In genomic region chr10:67794909-67795460, GRCh38 we compare ENCODE assay signal across 21 cellular contexts. TPM values are rescaled to one million over a fixed set of nuclear protein-coding genes. Genes with fewer than 3 reads are reported as not detected.
DNase-seq lines count a peak whose midpoint lies in the region; ATAC-seq and TF ChIP-seq lines count a peak whose summit lies in the region.
"Had no signal": no experiment of that assay in that cellular context is flagged by ENCODE, and none has a peak within 500 bp of the region (broad histone marks: within the 10 kb centered on the region; RNA-seq: fewer than 3 reads in every experiment).

No MANE protein-coding gene starts in this region.

- BruUV-seq in A673 (replicated peaks; lab: Mats Ljungman, UMichigan), result no TSS peak

- no peak overlapping the region for H3K4me3 Mint-ChIP-seq in T-helper 17 cell
- H3K4me3 Mint-ChIP-seq in CD4-positive, alpha-beta memory T cell, result no peak overlapping the region
- H3K4me3 Mint-ChIP-seq: CD4-positive, CD25-positive, alpha-beta regulatory T cell had no signal

- ATAC-seq in T-helper 17 cell, result no peak
- ATAC-seq: SK-N-SH treated with all-trans-retinoic acid at 6 μM for 48 hours had no signal

- H3K27me3 Mint-ChIP-seq in T-helper 17 cell, result no peaks in the 10 kb centered on the region
- no peaks in the 10 kb centered on the region for H3K27me3 Mint-ChIP-seq in CD4-positive, alpha-beta memory T cell

- H3K9me3 ChIP-seq in A673 (ENCODE audit: low read depth, low read length, poor library complexity, severe bottlenecking) (no peaks in the 10 kb centered on the region), HEK293 (ENCODE audit: control insufficient read depth, insufficient read depth, low read depth, low read length) (no peaks in the 10 kb centered on the region), T-helper 17 cell (ENCODE audit: control insufficient read depth, low read length, poor library complexity, severe bottlenecking) (no peaks in the 10 kb centered on the region)
- H3K9me3 ChIP-seq in CD4-positive, alpha-beta memory T cell (ENCODE audit: control insufficient read depth in 1 of 2, low read length in 2 of 2), result no peaks in the 10 kb centered on the region
- H3K9me3 ChIP-seq: BE2C had no signal

- TF ChIP-seq CTCF in A673 (conservative IDR thresholded peaks at IDR 0.05; ENCODE audit: low read depth, low read length) (no peak), HEK293 (tag by site-specific recombination; IDR thresholded peaks at IDR 0.05) (no peak), fibroblast of villous mesenchyme (IDR thresholded peaks at IDR 0.05; ENCODE audit: insufficient read depth, low read depth, low read length) (no peak), foreskin fibroblast (IDR thresholded peaks at IDR 0.05; ENCODE audit: low read depth, low read length) (no peak)

- peak overlapping the region; percentile 68 for H3K27ac ChIP-seq in A673 (ENCODE audit: low read depth, low read length, poor library complexity, severe bottlenecking)
- H3K27ac ChIP-seq in HEK293 (ENCODE audit: extremely low read depth, low read depth, low read length), result no peak overlapping the region
- no peak overlapping the region for H3K27ac ChIP-seq in CD4-positive, alpha-beta memory T cell (ENCODE audit: low read depth, low read length)

- H3K4me1 ChIP-seq in A673 (ENCODE audit: insufficient read depth, low read length, poor library complexity, severe bottlenecking) (peaks cover 62% of the 10 kb centered on the region), HEK293 (ENCODE audit: control insufficient read depth, insufficient read depth, low read length) (no peaks in the 10 kb centered on the region)
- H3K4me1 ChIP-seq in CD4-positive, alpha-beta memory T cell (ENCODE audit: insufficient read depth, low read length), result peaks cover 12% of the 10 kb centered on the region
- H3K4me1 ChIP-seq: BE2C had no signal

- H3K9me3 Mint-ChIP-seq in CD4-positive, alpha-beta memory T cell, result no peaks in the 10 kb centered on the region
- H3K9me3 Mint-ChIP-seq: CD4-positive, CD25-positive, alpha-beta regulatory T cell had no signal

- CTCF ChIA-PET in A673 (lab: Charles Lee) (no interaction called here), HEK293 (lab: Yijun Ruan, JAX) (interaction anchor here (0.6 kb wide), 1 partner anchor 15 kb away, joined by 3 read pairs; no protein-coding TSS in a partner anchor)
- CTCF ChIA-PET in CD4-positive, alpha-beta memory T cell (lab: Charles Lee; ENCODE audit: partially characterized antibody), result interaction anchor here (0.6 to 2.5 kb wide), 4 partner anchors 10 to 707 kb away, joined by 3 to 9 read pairs (median 5); no protein-coding TSS in a partner anchor

- POLR2A ChIA-PET in A673 (lab: Charles Lee; ENCODE audit: low non-redundant PET) (no interaction called here), HEK293 (lab: Yijun Ruan, JAX) (interaction anchor here (0.6 kb wide), 1 partner anchor 19 kb away, joined by 4 read pairs; no protein-coding TSS in a partner anchor)
- POLR2A ChIA-PET in CD4-positive, alpha-beta memory T cell (lab: Charles Lee; ENCODE audit: partially characterized antibody), result no interaction called here

- intact Hi-C loops in A673 (cut with micrococcal nuclease; ENCODE audit: unreplicated experiment), result loop anchor here (5.0 kb wide), 1 partner anchor 37 kb away; no protein-coding TSS in a partner anchor
- intact Hi-C loops in CD4-positive, alpha-beta memory T cell (cut with micrococcal nuclease), result no loop called here

- H3K27me3 ChIP-seq in A673 (replicated peaks; ENCODE audit: insufficient read depth, low read depth, low read length, poor library complexity), result no peaks in the 10 kb centered on the region
- no peaks in the 10 kb centered on the region for H3K27me3 ChIP-seq in CD4-positive, alpha-beta memory T cell (ENCODE audit: insufficient read depth, low read length)
- H3K27me3 ChIP-seq: BE2C had no signal

- DNase-seq in A673 (ENCODE audit: low spot score) (peak; percentile 79), T-helper 17 cell (no peak), fibroblast of villous mesenchyme (ENCODE audit: low read depth) (peak; percentile 2), foreskin fibroblast (no peak), midbrain (lab: John Stamatoyannopoulos, UW) (no peak), HuH-7.5 (ENCODE audit: low spot score) (no peak)
- DNase-seq in CD4-positive, alpha-beta memory T cell, result no peak
- DNase-seq: BE2C; CD4-positive, CD25-positive, alpha-beta regulatory T cell; DMS153; GDM1; HCEC 1CT; MM.1S; NCI-H1092 treated with DMSO at 0.1 percent for 48 hours; NCI-H146; NCI-H2029 treated with DMSO at 0.1 percent for 48 hours; NCI-H2171; NCI-H526; SHP77 had no signal

- H3K36me3 ChIP-seq in A673 (ENCODE audit: insufficient read depth, low read length, poor library complexity, severe bottlenecking) (peaks cover under 1% of the 10 kb centered on the region), HEK293 (ENCODE audit: control insufficient read depth in 2 of 2, insufficient read depth in 1 of 2, low read length in 2 of 2) (no peaks in the 10 kb centered on the region)
- no peaks in the 10 kb centered on the region for H3K36me3 ChIP-seq in CD4-positive, alpha-beta memory T cell (ENCODE audit: insufficient read depth, low read length)
- H3K36me3 ChIP-seq: BE2C had no signal

- no peaks in the 10 kb centered on the region for H3K36me3 Mint-ChIP-seq in T-helper 17 cell (ENCODE audit: low read depth)
- no peaks in the 10 kb centered on the region for H3K36me3 Mint-ChIP-seq in CD4-positive, alpha-beta memory T cell
- H3K36me3 Mint-ChIP-seq: CD4-positive, CD25-positive, alpha-beta regulatory T cell had no signal

- peak overlapping the region; percentile 27 for H3K27ac Mint-ChIP-seq in T-helper 17 cell
- H3K27ac Mint-ChIP-seq in CD4-positive, alpha-beta memory T cell, result no peak overlapping the region
- H3K27ac Mint-ChIP-seq: CD4-positive, CD25-positive, alpha-beta regulatory T cell had no signal

- H3K4me3 ChIP-seq in A673 (ENCODE audit: low read depth, low read length, poor library complexity, severe bottlenecking) (no peak overlapping the region), HEK293 (ENCODE audit: low read depth, low read length) (no peak overlapping the region), fibroblast of villous mesenchyme (ENCODE audit: low read depth, low read length) (no peak overlapping the region), foreskin fibroblast (ENCODE audit: low read depth in 1 of 2, low read length in 2 of 2) (no peak overlapping the region)
- no peak overlapping the region for H3K4me3 ChIP-seq in CD4-positive, alpha-beta memory T cell (ENCODE audit: low read length in 2 of 2)

- H3K4me1 Mint-ChIP-seq in T-helper 17 cell, result peaks cover 9% of the 10 kb centered on the region
- peaks cover 5 to 14% (median 8%) of the 10 kb centered on the region in 4 donors for H3K4me1 Mint-ChIP-seq in CD4-positive, alpha-beta memory T cell

TF ChIP-seq in HEK293, 187 proteins besides CTCF, POLR2A, EP300 and RAD21:
- peak; percentile 71 for TF ChIP-seq PRDM10 (tag by site-specific recombination; IDR thresholded peaks at IDR 0.05)
- peak; percentile 81 for TF ChIP-seq WT1 (tag by site-specific recombination; IDR thresholded peaks at IDR 0.05)
- peak; percentile 16; the same call in 1 of the 2 replicates for TF ChIP-seq SP7 (tag by site-specific recombination; IDR thresholded peaks at IDR 0.05)
- TF ChIP-seq ZNF146 (tag by site-specific recombination; IDR thresholded peaks at IDR 0.05), result no peak
- TF ChIP-seq ZIC2 (tag by site-specific recombination; IDR thresholded peaks at IDR 0.05), result peak; percentile 35; the same call in 1 of the 2 replicates

RNA-seq across cellular contexts. Expression of gene DNAJC12, which starts 43.0 kb away (rescaled TPM):
- total RNA-seq in A673 (2021) (147 and 182 TPM in 2 replicates), T-helper 17 cell (not detected), fibroblast of villous mesenchyme (1.3 TPM in 2 replicates)
- not detected for total RNA-seq in CD4-positive, alpha-beta memory T cell
- polyA plus RNA-seq in CD4-positive, alpha-beta memory T cell, result under 1 TPM in 1 of 2 donors, not detected in 1; 0.22 TPM
- total RNA-seq: CD4-positive, CD25-positive, alpha-beta regulatory T cell had no signal

Comparison
In these comparisons a context has a peak if more than half of its experiments do, and no peak if none do; other contexts are left out.
1. DNase-seq: peak in A673 (single experiment) and fibroblast of villous mesenchyme (single experiment); none in T-helper 17 cell (0 of 3), CD4-positive, alpha-beta memory T cell (0 of 5), foreskin fibroblast (0 of 2), midbrain (single experiment) and HuH-7.5 (single experiment).
2. RNA of gene DNAJC12, which starts 43.0 kb away (total RNA-seq): 147 to 182 TPM in A673; 1.3 TPM in fibroblast of villous mesenchyme, not detected in T-helper 17 cell and not detected in CD4-positive, alpha-beta memory T cell; every median in the first group is over 10 times any median in the second.